Comparison of ENCODE assay signal across 8 cellular contexts in the genomic region with DNA sequence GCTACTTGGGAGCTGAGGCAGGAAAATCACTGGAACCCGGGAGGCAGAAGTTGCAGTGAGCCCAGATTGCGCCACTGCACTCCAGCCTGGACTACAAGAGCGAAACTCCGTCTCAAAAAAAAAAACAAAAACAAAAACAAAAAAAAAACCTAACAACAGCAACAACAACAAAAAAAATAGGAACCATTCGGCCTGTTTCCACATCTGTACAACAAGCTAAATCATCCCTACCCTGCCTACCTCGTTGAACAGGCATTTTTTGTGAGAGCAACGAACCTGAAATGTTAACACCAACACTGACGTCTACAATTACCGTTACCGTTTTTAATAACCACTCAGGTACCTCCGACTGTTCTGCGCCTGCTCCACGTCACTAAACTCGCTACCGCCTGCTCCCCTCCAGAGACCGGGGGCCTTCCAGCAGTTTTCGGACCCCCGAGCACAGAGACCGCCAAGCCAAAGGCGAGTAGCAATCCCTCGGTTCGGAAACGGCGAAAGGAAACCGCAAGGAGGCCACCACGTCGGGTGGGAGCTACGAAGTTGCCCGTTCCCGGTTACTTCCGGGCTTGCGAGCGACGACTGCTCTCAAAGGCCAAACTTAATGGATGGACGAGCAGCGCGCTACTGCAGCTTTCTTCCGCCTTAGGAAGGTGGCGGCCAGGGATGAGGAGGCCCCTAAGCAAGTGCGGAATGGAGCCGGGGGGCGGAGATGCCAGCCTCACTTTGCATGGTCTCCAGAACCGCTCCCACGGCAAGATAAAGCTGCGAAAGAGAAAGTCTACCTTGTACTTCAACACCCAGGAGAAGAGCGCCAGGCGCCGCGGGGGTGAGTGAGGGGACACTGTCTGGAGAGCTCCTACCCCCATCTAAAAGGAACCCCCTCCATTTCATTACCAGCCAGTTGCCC. TPM values are rescaled to one million over a fixed set of nuclear protein-coding genes. Genes with fewer than 3 reads are reported as not detected.
DNase-seq lines count a peak whose midpoint lies in the region; ATAC-seq and TF ChIP-seq lines count a peak whose summit lies in the region.

PIGB (plus strand) TSS at position 635 of the 907 bp plus-strand sequence; CDS start at position 664, 29 bp downstream.
PIGBOS1 (minus strand) TSS at position 536 of the 907 bp plus-strand sequence. CDS start 1,331 bp downstream, outside the sequence.

- peak; percentile 89 for ATAC-seq in GM19372 (IDR thresholded peaks at IDR 0.05; ENCODE audit: low read depth, unreplicated experiment)
- ATAC-seq in HG03521 (IDR thresholded peaks at IDR 0.05; ENCODE audit: unreplicated experiment): peak; percentile 88

- intact Hi-C loops in CD14-positive monocyte (cut with micrococcal nuclease): loop anchor here in 1 of 2 donors (5.0 kb wide), 1 partner anchor 88 kb away; the partner anchor contains the start of genes CCPG1 and PIERCE2
- intact Hi-C loops in lower leg skin (cut with DNase I; ENCODE audit: low total_unique reads): no loop called here

- peak within 1 kb of the TSS; percentile 91 to 98 for H3K4me3 Mint-ChIP-seq in CD14-positive monocyte

- WGBS in lower leg skin, 2 donors: 0 to 1% methylated on average over 38 to 39 of the region's 49 CpGs

- peak; percentile 81 for DNase-seq in CD14-positive monocyte (ENCODE audit: low spot score)
- peak; percentile 95 for DNase-seq in NCI-H69 (lab: John Stamatoyannopoulos, UW)
- DNase-seq in activated CD4-positive, alpha-beta T cell treated with anti-CD3 and anti-CD28 coated beads, Interleukin-2, amount 50 U/mL, for 4 hours: peak; percentile 64
- peak; percentile 73 to 90 for DNase-seq in dermis microvascular lymphatic vessel endothelial cell (ENCODE audit: low read depth in 2 of 2)
- peak; percentile 80 to 96 for DNase-seq in lower leg skin (ENCODE audit: low spot score in 2 of 2)
- peak; percentile 65 to 72 for DNase-seq in stimulated activated CD4-positive, alpha-beta T cell treated with anti-CD3 and anti-CD28 coated beads, Interleukin-4, amount 100 ng/mL, for 4 hours

- no peak for TF ChIP-seq POLR2A in lower leg skin (IDR thresholded peaks at IDR 0.05)

- peaks cover 12 to 31% of the 10 kb centered on the region in 2 donors for H3K36me3 Mint-ChIP-seq in CD14-positive monocyte

- H3K4me1 Mint-ChIP-seq in CD14-positive monocyte: peaks cover 64% of the 10 kb centered on the region

- H3K4me3 ChIP-seq in lower leg skin (ENCODE audit: low read depth, poor library complexity, severe bottlenecking): peak within 1 kb of the TSS; percentile 71

- H3K9me3 Mint-ChIP-seq in CD14-positive monocyte: peaks cover 0 to 1% (median 0%) of the 10 kb centered on the region in 7 donors

- H3K27me3 Mint-ChIP-seq in CD14-positive monocyte (ENCODE audit: low read depth in 3 of 3): no peaks in the 10 kb centered on the region

- TF ChIP-seq CTCF in CD14-positive monocyte (IDR thresholded peaks at IDR 0.05): peak; percentile 9
- no peak for TF ChIP-seq CTCF in lower leg skin (IDR thresholded peaks at IDR 0.05)

- H3K27ac Mint-ChIP-seq in CD14-positive monocyte: peak within 1 kb of the TSS; percentile 99 to 100 (median 100)

RNA-seq across cellular contexts. Expression of gene PIGB, which starts in this region (rescaled TPM):
- polyA plus RNA-seq in CD14-positive monocyte: 10 to 100 TPM; 15.3 to 16.8 TPM
- 7.5 and 9.1 TPM in 2 replicates for total RNA-seq in dermis microvascular lymphatic vessel endothelial cell
- 10 to 100 TPM in 2 of 4 donors, 1 to 10 TPM in 2; 5.1 to 14.8 (median 9.5) TPM for total RNA-seq in lower leg skin

RNA-seq across cellular contexts. Expression of gene PIGBOS1, which starts in this region (rescaled TPM):
- polyA plus RNA-seq in CD14-positive monocyte: 10 to 100 TPM; 67.3 to 69.7 TPM
- total RNA-seq in dermis microvascular lymphatic vessel endothelial cell: 4.8 and 5.3 TPM in 2 replicates
- 10 to 100 TPM; 10.4 to 30.4 (median 12.0) TPM for total RNA-seq in lower leg skin

Comparison
In these comparisons a context has a peak if more than half of its experiments do, and no peak if none do; other contexts are left out.
1. Peak in every context shown above with its lines: DNase-seq, ATAC-seq and H3K4me3 ChIP-seq.